In genomic region chr2:188975497-188976102, GRCh38 we compare ENCODE assay signal across 11 cellular contexts. TPM values are rescaled to one million over a fixed set of nuclear protein-coding genes. Genes with fewer than 3 reads are reported as not detected.
A peak's percentile ranks its signal among the peaks of the same experiment; 100 is the strongest.
DNase-seq lines count a peak whose midpoint lies in the region; ATAC-seq, FAIRE-seq and TF ChIP-seq lines count a peak whose summit lies in the region.
"Had no signal": no experiment of that assay in that cellular context is flagged by ENCODE, and none has a peak within 500 bp of the region (broad histone marks: within the 10 kb centered on the region; RNA-seq: fewer than 3 reads in every experiment).

No MANE protein-coding gene starts in this region.

- peak overlapping the region; percentile 87 for H3K9ac ChIP-seq in astrocyte (ENCODE audit: low read length)

- ATAC-seq in HG03442 (IDR thresholded peaks at IDR 0.05; ENCODE audit: unreplicated experiment) (no peak), GM19351 (IDR thresholded peaks at IDR 0.05; ENCODE audit: unreplicated experiment) (no peak)
- ATAC-seq: activated naive CD8-positive, alpha-beta T cell treated with anti-CD3 and anti-CD28 coated beads, Interleukin-2, amount 50 U/mL, for 24 hours had no signal

- H3K9me2 ChIP-seq in PC-9 (ENCODE audit: insufficient read depth), result no peaks in the 10 kb centered on the region

- peak overlapping the region; percentile 68 for H3K27ac Mint-ChIP-seq in astrocyte (ENCODE audit: unreplicated experiment)
- H3K27ac Mint-ChIP-seq: activated naive CD8-positive, alpha-beta T cell treated with anti-CD3 and anti-CD28 coated beads, Interleukin-2, amount 50 U/mL, for 24 hours had no signal

- H3K4me3 ChIP-seq in astrocyte (ENCODE audit: insufficient read depth, low read depth, low read length), result peak overlapping the region; percentile 66
- H3K4me3 ChIP-seq in skeletal muscle cell (ENCODE audit: low read depth, low read length), result peak overlapping the region; percentile 56
- no peak overlapping the region for H3K4me3 ChIP-seq in PC-9

- no peaks in the 10 kb centered on the region for H3K9me3 ChIP-seq in astrocyte (ENCODE audit: insufficient read depth, low read depth, low read length)
- no peaks in the 10 kb centered on the region for H3K9me3 ChIP-seq in PC-9 (ENCODE audit: insufficient read depth, low read depth)

- H3K9me3 Mint-ChIP-seq in astrocyte (ENCODE audit: unreplicated experiment), result peaks cover 1% of the 10 kb centered on the region
- H3K9me3 Mint-ChIP-seq: activated naive CD8-positive, alpha-beta T cell treated with anti-CD3 and anti-CD28 coated beads, Interleukin-2, amount 50 U/mL, for 24 hours had no signal

- H4K20me1 ChIP-seq in astrocyte (ENCODE audit: insufficient read depth, low read length) (no peaks in the 10 kb centered on the region), PC-9 (ENCODE audit: insufficient read depth) (no peaks in the 10 kb centered on the region)

- intact Hi-C loops in PC-9 (cut with micrococcal nuclease; ENCODE audit: unreplicated experiment), result no loop called here

- DNase-seq in ELR (ENCODE audit: low read depth) (peak; percentile 32), astrocyte (ENCODE audit: low read depth) (peak; percentile 84), iris pigment epithelial cell (ENCODE audit: low read depth) (peak; percentile 97), skeletal muscle cell (ENCODE audit: low read depth) (peak; percentile 85), NCI-H2196 (lab: John Stamatoyannopoulos, UW; ENCODE audit: unreplicated experiment) (no peak), PC-9 (no peak)
- DNase-seq: activated naive CD8-positive, alpha-beta T cell treated with anti-CD3 and anti-CD28 coated beads, Interleukin-2, amount 50 U/mL, for 24 hours had no signal

- H3K27me3 ChIP-seq in astrocyte (ENCODE audit: insufficient read depth, low read length) (no peaks in the 10 kb centered on the region), PC-9 (ENCODE audit: insufficient read depth, low read depth) (no peaks in the 10 kb centered on the region)

- no peaks in the 10 kb centered on the region for H3K36me3 Mint-ChIP-seq in astrocyte (ENCODE audit: low read depth, unreplicated experiment)

- H3K36me3 ChIP-seq in astrocyte (ENCODE audit: insufficient read depth, low read length), result no peaks in the 10 kb centered on the region
- H3K36me3 ChIP-seq in PC-9 (ENCODE audit: low read depth), result no peaks in the 10 kb centered on the region

- H3K4me2 ChIP-seq in astrocyte (ENCODE audit: low read length), result peak overlapping the region; percentile 78
- H3K4me2 ChIP-seq in PC-9, result no peak overlapping the region

- peak overlapping the region; percentile 55 for H3K27ac ChIP-seq in astrocyte (ENCODE audit: low read depth, low read length)
- H3K27ac ChIP-seq in PC-9, result no peak overlapping the region

- TF ChIP-seq CTCF in astrocyte (IDR thresholded peaks at IDR 0.05; ENCODE audit: insufficient read depth, low read depth, low read length) (no peak), PC-9 (conservative IDR thresholded peaks at IDR 0.05) (no peak)

- POLR2A ChIA-PET in PC-9 (lab: Charles Lee; ENCODE audit: unreplicated experiment), result interaction anchor here (0.6 kb wide), 1 partner anchor 1365 kb away, joined by 4 read pairs; no protein-coding TSS in a partner anchor

- CTCF ChIA-PET in PC-9 (lab: Charles Lee), result no interaction called here

- peak overlapping the region; percentile 91 for H3K4me3 Mint-ChIP-seq in astrocyte (ENCODE audit: unreplicated experiment)
- H3K4me3 Mint-ChIP-seq: activated naive CD8-positive, alpha-beta T cell treated with anti-CD3 and anti-CD28 coated beads, Interleukin-2, amount 50 U/mL, for 24 hours had no signal

- H3K4me1 ChIP-seq in astrocyte (ENCODE audit: insufficient read depth, low read length) (peaks cover 18% of the 10 kb centered on the region), PC-9 (replicated peaks; ENCODE audit: insufficient read depth) (no peaks in the 10 kb centered on the region)

- peak; percentile 82 for FAIRE-seq in astrocyte (lab: Jason Lieb, UNC)
- FAIRE-seq: urothelium cell line had no signal

- peaks cover 27% of the 10 kb centered on the region for H3K4me1 Mint-ChIP-seq in astrocyte (ENCODE audit: low read depth, unreplicated experiment)

- no peak overlapping the region for H2AFZ ChIP-seq in astrocyte (ENCODE audit: low read depth, low read length)
- no peak overlapping the region for H2AFZ ChIP-seq in PC-9

- H3K27me3 Mint-ChIP-seq in astrocyte (ENCODE audit: low read depth, unreplicated experiment), result no peaks in the 10 kb centered on the region

- no TSS peak for BruUV-seq in PC-9 (replicated peaks; lab: Mats Ljungman, UMichigan)

- peaks cover 34% of the 10 kb centered on the region for H3K79me2 ChIP-seq in astrocyte (ENCODE audit: insufficient read depth, low read length)
- H3K79me2 ChIP-seq in PC-9 (ENCODE audit: low read depth), result no peaks in the 10 kb centered on the region

- no peaks in the 10 kb centered on the region for H3F3A ChIP-seq in PC-9 (ENCODE audit: insufficient read depth, low read depth)

RNA-seq across cellular contexts. Expression of gene COL3A1, which starts 1.4 kb away (rescaled TPM):
- 350 and 458 TPM in 2 replicates for total RNA-seq in astrocyte
- not detected in 2 replicates for total RNA-seq in PC-9 (2021)
- total RNA-seq: T-helper 2 cell treated with Interferon-gamma antibody and Interleukin-4, amounts not matched to agents 100 ng/mL and 5 ng/mL, for 36 hours had no signal

Comparison
In these comparisons a context has a peak if more than half of its experiments do, and no peak if none do; other contexts are left out.
1. DNase-seq: peak in ELR (single experiment), astrocyte (single experiment), iris pigment epithelial cell (single experiment) and skeletal muscle cell (single experiment); none in NCI-H2196 (single experiment) and PC-9 (0 of 2).
2. RNA of gene COL3A1, which starts 1.4 kb away (total RNA-seq): 350 to 458 TPM in astrocyte; not detected in PC-9; every median in the first group is over 100 times any median in the second.